Comparison of ENCODE assay signal across 29 cellular contexts in the genomic region with DNA sequence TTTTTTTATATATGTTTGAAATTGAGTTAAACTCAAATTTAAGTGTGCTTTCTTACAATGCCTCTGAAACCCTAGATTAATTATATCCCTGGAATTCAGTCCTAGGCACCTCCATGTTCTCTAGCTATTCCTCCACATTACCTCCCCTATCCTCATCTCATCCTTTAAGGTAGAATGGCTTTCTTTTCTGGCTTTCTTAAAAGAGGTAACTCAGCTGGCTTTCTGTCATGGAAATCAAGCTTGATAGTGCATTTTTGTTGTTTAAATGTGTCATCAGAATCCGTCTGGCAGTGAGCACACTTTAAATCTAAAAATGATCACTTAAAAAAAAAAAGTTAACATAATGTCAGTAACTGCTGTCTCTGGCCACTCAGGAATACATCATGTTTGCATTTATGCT. TPM values are rescaled to one million over a fixed set of nuclear protein-coding genes. Genes with fewer than 3 reads are reported as not detected.
DNase-seq lines count a peak whose midpoint lies in the region; ATAC-seq, FAIRE-seq and TF ChIP-seq lines count a peak whose summit lies in the region.
"Had no signal": no experiment of that assay in that cellular context is flagged by ENCODE, and none has a peak within 500 bp of the region (broad histone marks: within the 10 kb centered on the region; RNA-seq: fewer than 3 reads in every experiment).

No MANE protein-coding gene starts in this region.

- TF ChIP-seq CTCF in GM23338 (conservative IDR thresholded peaks at IDR 0.05; ENCODE audit: low read depth in 2 of 2) (no peak), chondrocyte (IDR thresholded peaks at IDR 0.05) (no peak)

- peak overlapping the region; percentile 38; the same call in 2 of the 3 replicates for H3K4me3 Mint-ChIP-seq in GM23338
- H3K4me3 Mint-ChIP-seq in chondrocyte (ENCODE audit: unreplicated experiment): no peak overlapping the region
- H3K4me3 Mint-ChIP-seq: CD4-positive, alpha-beta memory T cell had no signal

- H3K36me3 ChIP-seq in GM23338 (ENCODE audit: insufficient read depth) (no peaks in the 10 kb centered on the region; the same call in 1 of the 2 replicates), urinary bladder (ENCODE audit: insufficient read depth) (peaks cover 8% of the 10 kb centered on the region)

- ATAC-seq in GM23338 (peak; percentile 78), HG02610 (IDR thresholded peaks at IDR 0.05; ENCODE audit: unreplicated experiment) (no peak)
- ATAC-seq: GM12878, HepG2, K562 had no signal

- DNase-seq in GM23338 (ENCODE audit: low spot score) (peak; percentile 57), chondrocyte (ENCODE audit: low spot score) (no peak), iPS-NIHi11 (ENCODE audit: low spot score) (peak; percentile 10), H54 (ENCODE audit: insufficient read length, low spot score) (no peak), NCI-H1930 (lab: John Stamatoyannopoulos, UW) (no peak)
- DNase-seq: AML-193; C1 segment of cervical spinal cord; CD4-positive, alpha-beta memory T cell; COR-L47; DMS79; EL; GDM1; GOT3; Kasumi-1; NCI-H1092 treated with DMSO at 0.1 percent for 48 hours; NCI-H146; NCI-H2029; NCI-H446 treated with DMSO at 0.1 percent for 48 hours; NCI-H526; NCI-H82; NK-92 treated with Interleukin-12 subunit alpha and Interleukin-12 subunit beta, amount 100 ng/mL, for 24 hours; Right ventricle myocardium superior; RPMI8226 had no signal

- H3K9me3 Mint-ChIP-seq in GM23338 (no peaks in the 10 kb centered on the region), chondrocyte (ENCODE audit: low read depth) (peaks cover 2% of the 10 kb centered on the region)
- H3K9me3 Mint-ChIP-seq: CD4-positive, alpha-beta memory T cell had no signal

- H3K27me3 Mint-ChIP-seq in GM23338 (ENCODE audit: insufficient read depth, low read depth, poor library complexity) (no peaks in the 10 kb centered on the region), chondrocyte (ENCODE audit: low read depth) (no peaks in the 10 kb centered on the region)
- H3K27me3 Mint-ChIP-seq: CD4-positive, alpha-beta memory T cell had no signal

- no peak for FAIRE-seq in H54 (lab: Jason Lieb, UNC)
- FAIRE-seq: GM12878, HepG2, K562 had no signal

- H4K20me1 ChIP-seq in GM23338 (replicated peaks; ENCODE audit: insufficient read depth): no peaks in the 10 kb centered on the region

- no peaks in the 10 kb centered on the region for H3K27me3 ChIP-seq in GM23338 (ENCODE audit: insufficient read depth)
- H3K27me3 ChIP-seq: SJSA1 had no signal

- no peak for TF ChIP-seq POLR2A in H54 (IDR thresholded peaks at IDR 0.05; ENCODE audit: low read depth, low read length)

- WGBS in urinary bladder: 43% methylated on average over 1 of the region's 1 CpG

- H3K4me2 ChIP-seq in GM23338: peak overlapping the region; percentile 13; the same call in 1 of the 2 replicates

- H3K4me1 Mint-ChIP-seq in GM23338: peaks cover 19% of the 10 kb centered on the region; the same call in 2 of the 3 replicates
- peaks cover 47% of the 10 kb centered on the region for H3K4me1 Mint-ChIP-seq in chondrocyte (ENCODE audit: low read depth)

- H3F3A ChIP-seq in GM23338 (replicated peaks; ENCODE audit: low read depth): no peaks in the 10 kb centered on the region

- no peaks in the 10 kb centered on the region for H3K79me2 ChIP-seq in GM23338 (replicated peaks; ENCODE audit: insufficient read depth)

- H3K36me3 Mint-ChIP-seq in GM23338 (ENCODE audit: low read depth) (peaks cover 26% of the 10 kb centered on the region), chondrocyte (ENCODE audit: low read depth) (peaks cover 31% of the 10 kb centered on the region)

- H3K27ac ChIP-seq in GM23338 (ENCODE audit: low read depth) (no peak overlapping the region), urinary bladder (ENCODE audit: low read depth) (peak overlapping the region; percentile 50)
- H3K27ac ChIP-seq: SJSA1 had no signal

- H3K9me2 ChIP-seq in GM23338 (ENCODE audit: insufficient read depth): no peaks in the 10 kb centered on the region

- H3K4me1 ChIP-seq in GM23338 (ENCODE audit: insufficient read depth) (peaks cover 16% of the 10 kb centered on the region; the same call in 1 of the 2 replicates), urinary bladder (ENCODE audit: insufficient read depth) (no peaks in the 10 kb centered on the region)
- H3K4me1 ChIP-seq: SJSA1 had no signal

- H2AFZ ChIP-seq in GM23338: no peak overlapping the region

- H3K27ac Mint-ChIP-seq in GM23338 (peak overlapping the region; percentile 74; the same call in 1 of the 2 replicates), chondrocyte (ENCODE audit: unreplicated experiment) (peak overlapping the region; percentile 58)

- H3K4me3 ChIP-seq in GM23338: no peak overlapping the region
- no peak overlapping the region for H3K4me3 ChIP-seq in urinary bladder (ENCODE audit: low read depth, low read length)
- H3K4me3 ChIP-seq: GM12878, K562, SJSA1 had no signal

TF ChIP-seq in GM23338, 12 proteins besides CTCF, POLR2A, EP300 and RAD21:
- TF ChIP-seq CREB1 (CRISPR knock-in tag; IDR thresholded peaks at IDR 0.05; ENCODE audit: low read depth): 0 out of 2 replicates have a peak, but pooled peaks have one; percentile 7
- TF ChIP-seq ZNF331 (CRISPR knock-in tag; IDR thresholded peaks at IDR 0.05; ENCODE audit: low read depth): no peak
- TF ChIP-seq NANOG (IDR thresholded peaks at IDR 0.05; ENCODE audit: borderline replicate concordance): peak; percentile 83; the same call in 1 of the 2 replicates
TF ChIP-seq in GM23338: peak in this region for 2.

RNA-seq across cellular contexts. Expression of a gene that starts 42.2 kb away (rescaled TPM):
- 12.2 and 14.9 TPM in 2 replicates for total RNA-seq in GM23338 (2014; rRNA removed; shearing (Covaris generic))
- polyA plus RNA-seq in GM23338 (2016; fragmentation: Nextera tagmentation; extraction: Ambion mirVana): 3.4 and 3.5 TPM in 2 replicates
- total RNA-seq in chondrocyte: 123 to 145 TPM (median 143 TPM) in 3 replicates
- 485 TPM for total RNA-seq in urinary bladder
- 50.3 TPM for polyA plus RNA-seq in urinary bladder
- polyA plus RNA-seq: K562 had no signal

Comparison
In these comparisons a context has a peak if more than half of its experiments do, and no peak if none do; other contexts are left out.
1. DNase-seq: peak in GM23338 (single experiment) and iPS-NIHi11 (single experiment); none in chondrocyte (single experiment), H54 (single experiment) and NCI-H1930 (0 of 2).